In the genomic region with DNA sequence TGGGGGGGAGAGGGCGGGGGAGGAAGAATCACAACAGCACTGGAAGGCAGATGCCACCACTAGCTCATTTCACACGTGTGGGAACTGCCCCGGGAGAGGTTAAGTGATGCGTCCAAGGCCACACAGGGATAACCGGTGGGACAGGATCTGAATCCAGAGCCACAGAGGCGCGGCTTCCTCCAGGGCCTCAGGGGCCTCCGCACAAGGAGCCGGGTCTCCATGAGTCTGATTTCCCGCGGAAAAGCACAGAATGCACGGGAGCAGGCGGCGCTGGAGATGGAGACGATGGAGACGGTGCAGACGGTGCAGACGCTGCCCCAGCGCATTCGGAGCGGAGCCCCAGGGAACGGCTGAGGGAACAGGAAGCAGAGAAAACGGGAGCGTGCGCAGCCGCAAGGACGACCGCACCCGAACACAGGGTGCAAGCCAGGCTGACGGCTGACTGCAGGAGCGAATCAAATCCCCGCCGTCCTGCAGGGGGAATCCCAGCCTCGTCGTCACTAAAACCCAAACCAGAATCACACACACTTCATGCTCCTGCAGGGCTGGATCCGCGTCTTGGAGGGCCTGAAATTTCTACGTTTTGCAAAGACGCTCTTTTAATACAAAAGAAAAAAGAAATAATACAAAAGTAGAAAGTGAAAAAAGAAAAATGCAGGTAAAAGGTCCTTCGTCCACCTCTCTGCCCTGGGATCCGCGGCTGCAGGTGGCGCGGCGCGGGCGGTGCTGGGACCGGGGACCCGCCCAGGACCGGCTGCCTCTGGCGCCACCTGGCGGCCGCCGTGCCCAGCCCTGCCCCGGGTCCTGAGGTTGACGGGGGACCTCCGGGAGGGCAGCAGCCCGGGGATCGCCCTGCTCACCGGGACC, we compare ENCODE assay signal across 8 cellular contexts. TPM values are rescaled to one million over a fixed set of nuclear protein-coding genes. Genes with fewer than 3 reads are reported as not detected.
DNase-seq lines count a peak whose midpoint lies in the region; ATAC-seq and TF ChIP-seq lines count a peak whose summit lies in the region.

No MANE protein-coding gene starts in this region.

- no TSS peak for BruUV-seq in Panc1 (replicated peaks; lab: Mats Ljungman, UMichigan)

- no peak for TF ChIP-seq POLR2A in heart left ventricle (IDR thresholded peaks at IDR 0.05)
- no peak for TF ChIP-seq POLR2A in vagina (IDR thresholded peaks at IDR 0.05)

- no peak overlapping the region for H3K9ac ChIP-seq in rectal smooth muscle tissue (ENCODE audit: low read length)

- ATAC-seq in GM18907 (IDR thresholded peaks at IDR 0.05; ENCODE audit: unreplicated experiment) (peak; percentile 90), HG03139 (IDR thresholded peaks at IDR 0.05; ENCODE audit: unreplicated experiment) (peak; percentile 82), Panc1 (peak; percentile 99), heart left ventricle (peak; percentile 78 to 97 (median 92))

- H3K9me3 ChIP-seq in AG04450 (ENCODE audit: control insufficient read depth, insufficient read depth, low read length), result no peaks in the 10 kb centered on the region
- H3K9me3 ChIP-seq in Panc1 (ENCODE audit: control insufficient read depth, insufficient read depth, low read depth, low read length), result no peaks in the 10 kb centered on the region
- H3K9me3 ChIP-seq in heart left ventricle, result no peaks in the 10 kb centered on the region
- no peaks in the 10 kb centered on the region for H3K9me3 ChIP-seq in vagina

- H3K4me3 ChIP-seq in AG04450 (ENCODE audit: low read depth, low read length), result peak overlapping the region; percentile 3; the same call in 1 of the 2 replicates
- H3K4me3 ChIP-seq in Panc1 (ENCODE audit: low read depth in 2 of 2, low read length in 2 of 2), result peak overlapping the region in 1 of 2 experiments; percentile 6; a peak in 1 of 4 replicates
- peak overlapping the region in 11 of 12 donors; percentile 21 to 66 (median 54) for H3K4me3 ChIP-seq in heart left ventricle
- peak overlapping the region; percentile 70 for H3K4me3 ChIP-seq in rectal smooth muscle tissue (ENCODE audit: low read length)
- H3K4me3 ChIP-seq in vagina, result peak overlapping the region; percentile 34 to 46

- TF ChIP-seq CTCF in AG04450 (IDR thresholded peaks at IDR 0.05; ENCODE audit: low read depth, low read length) (peak; percentile 59), Panc1 (IDR thresholded peaks at IDR 0.05) (peak; percentile 99), heart left ventricle (IDR thresholded peaks at IDR 0.05) (peak; percentile 83 to 95 (median 92)), vagina (IDR thresholded peaks at IDR 0.05) (peak; percentile 61 to 94 (median 70))

- intact Hi-C loops in Panc1 (cut with micrococcal nuclease; ENCODE audit: unreplicated experiment) (loop anchor here (2.0 to 5.0 kb wide), 2 partner anchors 58 to 416 kb away; no protein-coding TSS in a partner anchor), heart left ventricle (cut with DNase I) (loop anchor here in 5 of 10 donors (5.0 to 10.0 kb wide), 3 partner anchors 56 to 416 kb away; no protein-coding TSS in a partner anchor), vagina (cut with DNase I) (no loop called here)

- in situ Hi-C loops in Panc1 (cut with HindIII; ENCODE audit: low pct_unique_long_range_greater_than_20kb, low sequenced_read_pairs), result no loop called here

- no peaks in the 10 kb centered on the region for H3K4me1 ChIP-seq in Panc1 (ENCODE audit: control insufficient read depth, insufficient read depth, low read length)
- H3K4me1 ChIP-seq in heart left ventricle, result peaks cover 0 to 14% (median 5%) of the 10 kb centered on the region in 12 donors
- no peaks in the 10 kb centered on the region for H3K4me1 ChIP-seq in rectal smooth muscle tissue (ENCODE audit: control insufficient read depth, insufficient read depth, low read length)
- H3K4me1 ChIP-seq in vagina, result no peaks in the 10 kb centered on the region

- 15 to 22% (median 17%) methylated on average over 46 to 60 of the region's 60 CpGs for WGBS in heart left ventricle, 4 donors

- no peaks in the 10 kb centered on the region for H3K27me3 ChIP-seq in AG04450 (ENCODE audit: control insufficient read depth, insufficient read depth, low read length)
- no peaks in the 10 kb centered on the region for H3K27me3 ChIP-seq in Panc1 (ENCODE audit: control insufficient read depth, insufficient read depth, low read length)
- H3K27me3 ChIP-seq in heart left ventricle, result no peaks in the 10 kb centered on the region
- no peaks in the 10 kb centered on the region for H3K27me3 ChIP-seq in rectal smooth muscle tissue (ENCODE audit: control insufficient read depth, insufficient read depth, low read length)
- no peaks in the 10 kb centered on the region for H3K27me3 ChIP-seq in vagina

- 0 out of 2 replicates have a peak, but pooled peaks cover 6% of the 10 kb centered on the region for H3K36me3 ChIP-seq in Panc1 (ENCODE audit: control insufficient read depth, insufficient read depth, low read length)
- H3K36me3 ChIP-seq in heart left ventricle, result peaks cover 0 to 47% (median 31%) of the 10 kb centered on the region in 9 donors
- peaks cover 6% of the 10 kb centered on the region for H3K36me3 ChIP-seq in rectal smooth muscle tissue (ENCODE audit: control insufficient read depth, insufficient read depth, low read length)
- peaks cover 0 to 11% of the 10 kb centered on the region in 2 donors for H3K36me3 ChIP-seq in vagina

- CTCF ChIA-PET in AG04450 (lab: Charles Lee) (interaction anchor here (0.6 to 2.6 kb wide), 4 partner anchors 7 to 56 kb away, joined by 3 to 18 read pairs (median 6); no protein-coding TSS in a partner anchor), Panc1 (lab: Charles Lee) (interaction anchor here (0.6 kb wide), 1 partner anchor 117 kb away, joined by 3 read pairs; no protein-coding TSS in a partner anchor)

- POLR2A ChIA-PET in AG04450 (lab: Yijun Ruan, JAX) (no interaction called here), Panc1 (lab: Charles Lee) (no interaction called here)

- H3K27ac ChIP-seq in AG04450 (ENCODE audit: low read depth, low read length) (no peak overlapping the region), Panc1 (ENCODE audit: low read length) (no peak overlapping the region), heart left ventricle (peak overlapping the region in 3 of 12 donors; percentile 18 to 63 (median 24)), rectal smooth muscle tissue (ENCODE audit: low read depth, low read length) (no peak overlapping the region), vagina (peak overlapping the region; percentile 37)

- DNase-seq in AG04450 (ENCODE audit: low read depth, low spot score) (no peak), Panc1 (ENCODE audit: low read depth, low spot score) (no peak), heart left ventricle (peak; percentile 52 to 85 (median 70)), vagina (ENCODE audit: extremely low spot score in 2 of 2) (no peak)
- peak; percentile 82 for DNase-seq in activated naive CD4-positive, alpha-beta T cell treated with anti-CD3 and anti-CD28 coated beads, Interleukin-2, amount 50 U/mL, for 16 hours

RNA-seq across cellular contexts. Expression of a gene that starts 20.4 kb away (rescaled TPM):
- 32.4 and 42.8 TPM in 2 replicates for polyA plus RNA-seq in AG04450 (2011; rRNA removed)
- polyA minus RNA-seq in AG04450 (2011; rRNA and poly(A)+ RNA removed), result 17.4 and 24.3 TPM in 2 replicates
- total RNA-seq in Panc1 (2021; ENCODE audit: unreplicated experiment), result 34.0 TPM
- 21.7 TPM for polyA plus RNA-seq in Panc1 (2012; ENCODE audit: insufficient read length)
- 10 to 100 TPM in 8 of 9 donors, 1 to 10 TPM in 1; 8.3 to 21.8 (median 11.1) TPM for total RNA-seq in heart left ventricle
- polyA plus RNA-seq in heart left ventricle, result 10 to 100 TPM in 1 of 2 donors, 1 to 10 TPM in 1; 6.2 to 14.3 TPM
- total RNA-seq in vagina, result 16.5 TPM

RNA-seq across cellular contexts. Expression of a gene that starts 53.3 kb away (rescaled TPM):
- polyA plus RNA-seq in AG04450 (2011; rRNA removed), result 1,253 and 1,434 TPM in 2 replicates
- polyA minus RNA-seq in AG04450 (2011; rRNA and poly(A)+ RNA removed), result 590 and 780 TPM in 2 replicates
- total RNA-seq in Panc1 (2021; ENCODE audit: unreplicated experiment), result 1,193 TPM
- polyA plus RNA-seq in Panc1 (2012; ENCODE audit: insufficient read length), result 933 TPM
- total RNA-seq in heart left ventricle, result 100 to 1,000 TPM; 109 to 413 (median 303) TPM
- 100 to 1,000 TPM in 1 of 2 donors, 10 to 100 TPM in 1; 85.6 to 646 TPM for polyA plus RNA-seq in heart left ventricle
- total RNA-seq in vagina, result 250 TPM

Comparison
In these comparisons a context has a peak if more than half of its experiments do, and no peak if none do; other contexts are left out.
1. DNase-seq: peak in activated naive CD4-positive, alpha-beta T cell treated with anti-CD3 and anti-CD28 coated beads, Interleukin-2, amount 50 U/mL, for 16 hours (single experiment) and heart left ventricle (5 of 5); none in AG04450 (single experiment), Panc1 (single experiment) and vagina (0 of 2).
2. Peak in every context shown above with its lines, with median percentiles within 50 percentile points of each other: CTCF ChIP-seq and ATAC-seq.